8 cellular contexts compared by ENCODE assay signal in genomic region chr1:155975375-155976061, GRCh38. TPM values are rescaled to one million over a fixed set of nuclear protein-coding genes. Genes with fewer than 3 reads are reported as not detected.
DNase-seq lines count a peak whose midpoint lies in the region; ATAC-seq and TF ChIP-seq lines count a peak whose summit lies in the region.

No MANE protein-coding gene starts in this region.

- DNase-seq in Calu3: no peak
- DNase-seq in NCI-H1694 (lab: John Stamatoyannopoulos, UW): peak; percentile 58
- DNase-seq in coronary artery (ENCODE audit: low spot score): no peak
- no peak for DNase-seq in left colon
- DNase-seq in omental fat pad (ENCODE audit: low spot score): no peak
- no peak for DNase-seq in 8988T
- DNase-seq in stimulated activated CD4-positive, alpha-beta T cell treated with anti-CD3 and anti-CD28 coated beads, Interleukin-12 subunit alpha, Interleukin-12 subunit beta, amount 100 ng/mL, for 4 hours: no peak

- H3K27ac Mint-ChIP-seq in Calu3 (ENCODE audit: unreplicated experiment): peak overlapping the region; percentile 73

- no peak for TF ChIP-seq CTCF in Calu3 (IDR thresholded peaks at IDR 0.05; ENCODE audit: unreplicated experiment)
- no peak for TF ChIP-seq CTCF in coronary artery (IDR thresholded peaks at IDR 0.05)
- no peak for TF ChIP-seq CTCF in omental fat pad (IDR thresholded peaks at IDR 0.05)

- H3K4me1 Mint-ChIP-seq in Calu3 (ENCODE audit: low read depth, unreplicated experiment): peaks cover 78% of the 10 kb centered on the region

- H3K27me3 ChIP-seq in neuron (ENCODE audit: insufficient read depth, low read length): no peaks in the 10 kb centered on the region

- H3K27ac ChIP-seq in coronary artery: peak overlapping the region; percentile 94 to 98

- intact Hi-C loops in Calu3 (cut with micrococcal nuclease; ENCODE audit: unreplicated experiment) (no loop called here), left colon (cut with DNase I, micrococcal nuclease) (no loop called here)

- CTCF ChIA-PET in Calu3 (lab: Charles Lee): interaction anchor here (0.5 to 1.5 kb wide), 2 partner anchors 13 to 39 kb away, joined by 5 to 7 read pairs; no protein-coding TSS in a partner anchor

- ATAC-seq in left colon (no peak), omental fat pad (ENCODE audit: low FRiP score) (no peak)

- H3K4me3 ChIP-seq in coronary artery (peak overlapping the region; percentile 81), neuron (ENCODE audit: low read length) (peak overlapping the region; percentile 76)

- H3K27me3 Mint-ChIP-seq in Calu3 (ENCODE audit: unreplicated experiment): no peaks in the 10 kb centered on the region

- H3K4me1 ChIP-seq in neuron (ENCODE audit: insufficient read depth, low read length): peaks cover 50% of the 10 kb centered on the region

- no TSS peak for BruUV-seq in Calu3 (replicated peaks; lab: Mats Ljungman, UMichigan)

- peaks cover 84% of the 10 kb centered on the region for H3K36me3 Mint-ChIP-seq in Calu3 (ENCODE audit: insufficient read depth, unreplicated experiment)

- H3K9me3 Mint-ChIP-seq in Calu3 (ENCODE audit: low read depth, unreplicated experiment): no peaks in the 10 kb centered on the region

- H3K9me3 ChIP-seq in neuron (ENCODE audit: low read length): no peaks in the 10 kb centered on the region

- peak overlapping the region; percentile 78 for H3K4me3 Mint-ChIP-seq in Calu3 (ENCODE audit: low read depth, unreplicated experiment)

- H3K36me3 ChIP-seq in neuron (ENCODE audit: insufficient read depth, low read length): no peaks in the 10 kb centered on the region

- no peak overlapping the region for H2AFZ ChIP-seq in neuron (ENCODE audit: low read depth, low read length)

RNA-seq across cellular contexts. Expression of gene ARHGEF2, which starts 2.8 kb away (rescaled TPM):
- total RNA-seq in Calu3 (2022) (69.2 and 97.6 TPM in 2 replicates), left colon (100 to 1,000 TPM in 1 of 2 donors, 10 to 100 TPM in 1; 99.3 to 103 TPM), omental fat pad (100 to 1,000 TPM in 2 of 4 donors, 10 to 100 TPM in 2; 89.5 to 151 (median 98.6) TPM)

RNA-seq across cellular contexts. Expression of gene RXFP4, which starts 34.1 kb away (rescaled TPM):
- total RNA-seq in Calu3 (2022) (not detected in 2 replicates), left colon (1 to 10 TPM; 5.2 to 5.6 TPM), omental fat pad (not detected)

RNA-seq across cellular contexts. Expression of gene KHDC4, which starts 41.3 kb away (rescaled TPM):
- 99.3 and 107 TPM in 2 replicates for total RNA-seq in Calu3 (2022)
- 10 to 100 TPM; 45.6 to 54.1 TPM for total RNA-seq in left colon
- total RNA-seq in omental fat pad: 10 to 100 TPM; 28.8 to 54.2 (median 42.7) TPM

RNA-seq across cellular contexts. Expression of gene SSR2, which starts 45.2 kb away (rescaled TPM):
- 215 and 246 TPM in 2 replicates for total RNA-seq in Calu3 (2022)
- total RNA-seq in left colon: 100 to 1,000 TPM; 180 TPM
- 100 to 1,000 TPM; 197 to 397 (median 308) TPM for total RNA-seq in omental fat pad
